ENCODE assay signal across 9 cellular contexts in the genomic region with DNA sequence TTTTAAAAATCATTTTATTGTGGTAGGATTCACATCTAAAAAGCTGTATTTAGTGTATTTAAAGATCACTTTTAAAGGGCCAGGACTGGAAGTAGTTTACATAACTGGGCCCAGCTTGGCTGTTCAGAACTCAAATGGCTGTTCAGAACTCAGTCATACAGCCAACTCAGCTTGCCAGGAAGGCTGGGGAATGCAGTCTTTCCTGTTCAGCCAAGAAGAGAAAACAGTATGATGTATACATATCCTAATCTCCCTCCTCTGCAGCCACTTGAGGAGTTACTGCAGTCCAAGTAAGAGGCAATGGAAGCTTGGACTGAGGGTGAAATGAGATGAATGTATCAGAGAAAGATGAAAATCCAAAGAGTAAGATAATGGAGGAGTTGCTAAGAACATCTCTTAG. TPM values are rescaled to one million over a fixed set of nuclear protein-coding genes. Genes with fewer than 3 reads are reported as not detected.
DNase-seq lines count a peak whose midpoint lies in the region; ATAC-seq, FAIRE-seq and TF ChIP-seq lines count a peak whose summit lies in the region.
"Had no signal": no experiment of that assay in that cellular context is flagged by ENCODE, and none has a peak within 500 bp of the region (broad histone marks: within the 10 kb centered on the region; RNA-seq: fewer than 3 reads in every experiment).

No MANE protein-coding gene starts in this region.

- H3K36me3 ChIP-seq in bronchial epithelial cell (ENCODE audit: control insufficient read depth, insufficient read depth, low read length) (peaks cover 2% of the 10 kb centered on the region), right atrium auricular region (peaks cover 7% of the 10 kb centered on the region), sigmoid colon (peaks cover 0 to 4% (median 0%) of the 10 kb centered on the region in 4 donors)

- TF ChIP-seq POLR2A in sigmoid colon (IDR thresholded peaks at IDR 0.05): no peak

- H3K27me3 ChIP-seq in bronchial epithelial cell (ENCODE audit: control insufficient read depth, insufficient read depth, low read length): no peaks in the 10 kb centered on the region
- H3K27me3 ChIP-seq in right atrium auricular region: no peaks in the 10 kb centered on the region
- H3K27me3 ChIP-seq in sigmoid colon: no peaks in the 10 kb centered on the region

- no peak for TF ChIP-seq EP300 in sigmoid colon (IDR thresholded peaks at IDR 0.05)

- peak; percentile 75 for DNase-seq in HT-29 (ENCODE audit: low spot score)
- peak; percentile 91 for DNase-seq in bronchial epithelial cell (ENCODE audit: low read depth)
- no peak for DNase-seq in right atrium auricular region (ENCODE audit: low spot score)
- DNase-seq in sigmoid colon: no peak
- no peak for DNase-seq in GF-D8 (lab: John Stamatoyannopoulos, UW)
- no peak for DNase-seq in SKM-1 treated with dmso at 0.1 percent for 144 hours (lab: John Stamatoyannopoulos, UW; ENCODE audit: unreplicated experiment)
- no peak for DNase-seq in GM20000 (ENCODE audit: low spot score)
- DNase-seq: SW 1271 had no signal

- H3K4me3 ChIP-seq in bronchial epithelial cell (ENCODE audit: low read depth, low read length) (no peak overlapping the region), right atrium auricular region (no peak overlapping the region), sigmoid colon (peak overlapping the region in 2 of 4 donors; percentile 6 to 13)

- intact Hi-C loops in sigmoid colon (cut with DNase I): no loop called here

- no peak for FAIRE-seq in bronchial epithelial cell (lab: Jason Lieb, UNC)

- no peak for ATAC-seq in GM21529 (IDR thresholded peaks at IDR 0.05; ENCODE audit: unreplicated experiment)

- H3K4me1 ChIP-seq in right atrium auricular region (peaks cover 0 to 79% of the 10 kb centered on the region in 2 donors), sigmoid colon (peaks cover 0 to 100% (median 96%) of the 10 kb centered on the region in 4 donors)

- no peaks in the 10 kb centered on the region for H3K9me3 ChIP-seq in right atrium auricular region
- H3K9me3 ChIP-seq in sigmoid colon: no peaks in the 10 kb centered on the region

- TF ChIP-seq CTCF in bronchial epithelial cell (IDR thresholded peaks at IDR 0.05; ENCODE audit: insufficient read depth, low read length, severe bottlenecking) (no peak), right atrium auricular region (IDR thresholded peaks at IDR 0.05) (no peak), sigmoid colon (IDR thresholded peaks at IDR 0.05) (no peak), GM20000 (IDR thresholded peaks at IDR 0.05; ENCODE audit: extremely low read depth, missing control alignments) (no peak)

- H3K27ac ChIP-seq in right atrium auricular region: peak overlapping the region; percentile 13 to 23
- H3K27ac ChIP-seq in sigmoid colon: peak overlapping the region; percentile 65 to 100 (median 88)

RNA-seq across cellular contexts. Expression of gene DSTN, which starts 24.6 kb away (rescaled TPM):
- total RNA-seq in HT-29 (2014; rRNA removed; shearing (Covaris generic)): 91.7 and 98.4 TPM in 2 replicates
- 149 and 200 TPM in 2 replicates for total RNA-seq in bronchial epithelial cell
- 100 to 1,000 TPM; 585 to 760 TPM for total RNA-seq in right atrium auricular region
- total RNA-seq in sigmoid colon: 1,000 to 10,000 TPM; 1,872 to 2,237 (median 1,948) TPM
- polyA plus RNA-seq in sigmoid colon: 100 to 1,000 TPM; 429 to 672 (median 586) TPM

Comparison
In these comparisons a context has a peak if more than half of its experiments do, and no peak if none do; other contexts are left out.
1. DNase-seq: peak in HT-29 (single experiment) and bronchial epithelial cell (single experiment); none in right atrium auricular region (single experiment), sigmoid colon (single experiment), GF-D8 (single experiment), SKM-1 treated with dmso at 0.1 percent for 144 hours (single experiment) and GM20000 (single experiment).